Comparison of ENCODE assay signal across 17 cellular contexts in the genomic region with DNA sequence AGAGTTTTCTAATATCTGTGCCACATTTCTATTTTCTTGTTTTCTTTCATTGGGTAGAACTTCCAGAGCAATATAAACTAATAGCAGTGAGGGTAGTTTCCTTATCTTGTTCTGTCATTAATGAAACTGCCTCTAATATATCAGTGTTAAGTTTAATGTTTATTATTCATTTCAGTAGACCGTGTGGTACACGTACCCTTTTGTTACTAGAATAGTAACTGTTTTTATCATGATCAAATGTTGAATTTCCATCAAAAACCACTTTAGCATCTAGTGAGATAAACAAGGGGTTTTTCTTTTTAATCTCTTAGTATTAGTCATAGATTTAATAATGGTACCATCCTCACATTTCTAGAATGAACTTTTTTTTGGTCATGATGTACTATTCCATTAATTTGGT. TPM values are rescaled to one million over a fixed set of nuclear protein-coding genes. Genes with fewer than 3 reads are reported as not detected.
DNase-seq lines count a peak whose midpoint lies in the region; ATAC-seq and TF ChIP-seq lines count a peak whose summit lies in the region.
"Had no signal": no experiment of that assay in that cellular context is flagged by ENCODE, and none has a peak within 500 bp of the region (broad histone marks: within the 10 kb centered on the region; RNA-seq: fewer than 3 reads in every experiment).

No MANE protein-coding gene starts in this region.

- peaks cover 91% of the 10 kb centered on the region for H3K36me3 Mint-ChIP-seq in activated T-cell treated with anti-CD3 and anti-CD28 coated beads, Interleukin-2, amount 50 U/mL, for 24 hours (ENCODE audit: low read depth)
- peaks cover 72% of the 10 kb centered on the region for H3K36me3 Mint-ChIP-seq in stimulated activated naive CD8-positive, alpha-beta T cell treated with anti-CD3 and anti-CD28 coated beads, Interleukin-15, Interleukin-2, amounts not matched to agents 100 ng/mL and 50 ng/mL, for 24 hours (ENCODE audit: low read depth)
- H3K36me3 Mint-ChIP-seq in activated naive CD8-positive, alpha-beta T cell treated with anti-CD3 and anti-CD28 coated beads, Interleukin-2, amount 50 U/mL, for 24 hours (ENCODE audit: low read depth): peaks cover 58% of the 10 kb centered on the region
- peaks cover 43% of the 10 kb centered on the region for H3K36me3 Mint-ChIP-seq in stimulated activated memory B cell treated with anti-CD40 and anti-IgM and Interleukin-4, amounts not matched to agents 10 μg/mL and 1 μg/mL and 100 μg/mL, for 72 hours

- peaks cover 88% of the 10 kb centered on the region for H3K4me1 Mint-ChIP-seq in activated T-cell treated with anti-CD3 and anti-CD28 coated beads, Interleukin-2, amount 50 U/mL, for 24 hours (ENCODE audit: low read depth)
- peaks cover 91% of the 10 kb centered on the region for H3K4me1 Mint-ChIP-seq in stimulated activated naive CD8-positive, alpha-beta T cell treated with anti-CD3 and anti-CD28 coated beads, Interleukin-15, Interleukin-2, amounts not matched to agents 100 ng/mL and 50 ng/mL, for 24 hours (ENCODE audit: low read depth)
- peaks cover 84% of the 10 kb centered on the region for H3K4me1 Mint-ChIP-seq in activated naive CD8-positive, alpha-beta T cell treated with anti-CD3 and anti-CD28 coated beads, Interleukin-2, amount 50 U/mL, for 24 hours
- peaks cover 49% of the 10 kb centered on the region for H3K4me1 Mint-ChIP-seq in stimulated activated memory B cell treated with anti-CD40 and anti-IgM and Interleukin-4, amounts not matched to agents 10 μg/mL and 1 μg/mL and 100 μg/mL, for 72 hours

- TF ChIP-seq POLR2A in suprapubic skin (IDR thresholded peaks at IDR 0.05): no peak

- H3K9me3 Mint-ChIP-seq in activated T-cell treated with anti-CD3 and anti-CD28 coated beads, Interleukin-2, amount 50 U/mL, for 24 hours: no peaks in the 10 kb centered on the region
- no peaks in the 10 kb centered on the region for H3K9me3 Mint-ChIP-seq in stimulated activated naive CD8-positive, alpha-beta T cell treated with anti-CD3 and anti-CD28 coated beads, Interleukin-15, Interleukin-2, amounts not matched to agents 100 ng/mL and 50 ng/mL, for 24 hours
- H3K9me3 Mint-ChIP-seq in activated naive CD8-positive, alpha-beta T cell treated with anti-CD3 and anti-CD28 coated beads, Interleukin-2, amount 50 U/mL, for 24 hours: no peaks in the 10 kb centered on the region
- no peaks in the 10 kb centered on the region for H3K9me3 Mint-ChIP-seq in stimulated activated memory B cell treated with anti-CD40 and anti-IgM and Interleukin-4, amounts not matched to agents 10 μg/mL and 1 μg/mL and 100 μg/mL, for 72 hours
- H3K9me3 Mint-ChIP-seq: CD8-positive, alpha-beta T cell had no signal

- H3K36me3 ChIP-seq in suprapubic skin: peaks cover 24% of the 10 kb centered on the region

- H3K9me3 ChIP-seq in suprapubic skin: no peaks in the 10 kb centered on the region
- H3K9me3 ChIP-seq: HAP-1 had no signal

- 63% methylated on average over 2 of the region's 2 CpGs for WGBS in suprapubic skin

- H3K27ac Mint-ChIP-seq in activated T-cell treated with anti-CD3 and anti-CD28 coated beads, Interleukin-2, amount 50 U/mL, for 24 hours: peak overlapping the region; percentile 50
- peak overlapping the region; percentile 68 for H3K27ac Mint-ChIP-seq in stimulated activated naive CD8-positive, alpha-beta T cell treated with anti-CD3 and anti-CD28 coated beads, Interleukin-15, Interleukin-2, amounts not matched to agents 100 ng/mL and 50 ng/mL, for 24 hours
- peak overlapping the region; percentile 53 for H3K27ac Mint-ChIP-seq in activated naive CD8-positive, alpha-beta T cell treated with anti-CD3 and anti-CD28 coated beads, Interleukin-2, amount 50 U/mL, for 24 hours
- H3K27ac Mint-ChIP-seq in stimulated activated memory B cell treated with anti-CD40 and anti-IgM and Interleukin-4, amounts not matched to agents 10 μg/mL and 1 μg/mL and 100 μg/mL, for 72 hours: no peak overlapping the region
- H3K27ac Mint-ChIP-seq: B cell had no signal

- ATAC-seq in stimulated activated naive CD8-positive, alpha-beta T cell treated with anti-CD3 and anti-CD28 coated beads, Interleukin-15, Interleukin-2, amounts not matched to agents 100 U/mL and 50 U/mL, for 24 hours: no peak
- no peak for ATAC-seq in activated naive CD8-positive, alpha-beta T cell treated with anti-CD3 and anti-CD28 coated beads, Interleukin-2, amount 50 U/mL, for 24 hours
- no peak for ATAC-seq in GM19324 (IDR thresholded peaks at IDR 0.05; ENCODE audit: low FRiP score, unreplicated experiment)
- no peak for ATAC-seq in stimulated activated memory B cell treated with anti-CD40 and anti-IgM and Interleukin-4, amounts not matched to agents 10 μg/mL and 1 μg/mL and 100 μg/mL, for 72 hours
- ATAC-seq: CD8-positive, alpha-beta T cell; HepG2 had no signal

- no peak for TF ChIP-seq EP300 in suprapubic skin (IDR thresholded peaks at IDR 0.05)

- no peak overlapping the region for H3K4me3 Mint-ChIP-seq in activated T-cell treated with anti-CD3 and anti-CD28 coated beads, Interleukin-2, amount 50 U/mL, for 24 hours
- H3K4me3 Mint-ChIP-seq in stimulated activated naive CD8-positive, alpha-beta T cell treated with anti-CD3 and anti-CD28 coated beads, Interleukin-15, Interleukin-2, amounts not matched to agents 100 ng/mL and 50 ng/mL, for 24 hours: no peak overlapping the region
- H3K4me3 Mint-ChIP-seq in activated naive CD8-positive, alpha-beta T cell treated with anti-CD3 and anti-CD28 coated beads, Interleukin-2, amount 50 U/mL, for 24 hours: no peak overlapping the region
- no peak overlapping the region for H3K4me3 Mint-ChIP-seq in stimulated activated memory B cell treated with anti-CD40 and anti-IgM and Interleukin-4, amounts not matched to agents 10 μg/mL and 1 μg/mL and 100 μg/mL, for 72 hours
- H3K4me3 Mint-ChIP-seq: B cell; CD8-positive, alpha-beta T cell had no signal

- H3K27me3 Mint-ChIP-seq in activated T-cell treated with anti-CD3 and anti-CD28 coated beads, Interleukin-2, amount 50 U/mL, for 24 hours: no peaks in the 10 kb centered on the region
- H3K27me3 Mint-ChIP-seq in stimulated activated naive CD8-positive, alpha-beta T cell treated with anti-CD3 and anti-CD28 coated beads, Interleukin-15, Interleukin-2, amounts not matched to agents 100 ng/mL and 50 ng/mL, for 24 hours: no peaks in the 10 kb centered on the region
- no peaks in the 10 kb centered on the region for H3K27me3 Mint-ChIP-seq in activated naive CD8-positive, alpha-beta T cell treated with anti-CD3 and anti-CD28 coated beads, Interleukin-2, amount 50 U/mL, for 24 hours
- no peaks in the 10 kb centered on the region for H3K27me3 Mint-ChIP-seq in stimulated activated memory B cell treated with anti-CD40 and anti-IgM and Interleukin-4, amounts not matched to agents 10 μg/mL and 1 μg/mL and 100 μg/mL, for 72 hours
- H3K27me3 Mint-ChIP-seq: B cell had no signal

- H3K4me1 ChIP-seq in suprapubic skin: peaks cover 27% of the 10 kb centered on the region

- DNase-seq in activated T-cell treated with anti-CD3 and anti-CD28 coated beads, Interleukin-2, amount 50 U/mL, for 24 hours: no peak
- no peak for DNase-seq in activated T-cell treated with anti-CD3 and anti-CD28 coated beads, Interleukin-2, amount 50 U/mL, for 1 hour
- DNase-seq in stimulated activated naive CD8-positive, alpha-beta T cell treated with anti-CD3 and anti-CD28 coated beads, Interleukin-15, Interleukin-2, amounts not matched to agents 100 U/mL and 50 U/mL, for 24 hours: no peak
- no peak for DNase-seq in activated naive CD8-positive, alpha-beta T cell treated with anti-CD3 and anti-CD28 coated beads, Interleukin-2, amount 50 U/mL, for 24 hours
- DNase-seq in suprapubic skin (ENCODE audit: low spot score in 2 of 2): no peak
- DNase-seq: C1 segment of cervical spinal cord; CD8-positive, alpha-beta T cell; COR-L47; DMS153; DMS79 treated with DMSO at 0.1 percent for 48 hours; EL had no signal

- H3K27me3 ChIP-seq in suprapubic skin: no peaks in the 10 kb centered on the region

- H3K4me3 ChIP-seq in suprapubic skin: no peak overlapping the region
- H3K4me3 ChIP-seq: HAP-1 had no signal

- no peak overlapping the region for H3K27ac ChIP-seq in suprapubic skin

- no peak for TF ChIP-seq CTCF in suprapubic skin (IDR thresholded peaks at IDR 0.05)

RNA-seq across cellular contexts. Expression of a gene that starts 16.0 kb away (rescaled TPM):
- total RNA-seq in suprapubic skin: 10 to 100 TPM; 26.2 to 74.9 (median 48.1) TPM

RNA-seq across cellular contexts. Expression of a gene that starts 42.0 kb away (rescaled TPM):
- 10 to 100 TPM; 53.6 to 75.3 (median 58.4) TPM for total RNA-seq in suprapubic skin

RNA-seq across cellular contexts. Expression of a gene that starts 49.9 kb away (rescaled TPM):
- total RNA-seq in suprapubic skin: 10 to 100 TPM in 3 of 4 donors, 1 to 10 TPM in 1; 9.4 to 43.5 (median 20.7) TPM
- total RNA-seq: B cell; CD8-positive, alpha-beta T cell had no signal
